In genomic region chr6:151451417-151451949, GRCh38 we compare ENCODE assay signal across 8 cellular contexts.
DNase-seq lines count a peak whose midpoint lies in the region; ATAC-seq and TF ChIP-seq lines count a peak whose summit lies in the region.

No MANE protein-coding gene starts in this region.

- no peak for ATAC-seq in GM19328 (IDR thresholded peaks at IDR 0.05; ENCODE audit: unreplicated experiment)

- peak overlapping the region; percentile 87 for H3K4me3 ChIP-seq in GM12864 (ENCODE audit: low read depth, low read length)

- DNase-seq in GM12864 (ENCODE audit: low read depth) (no peak), OCI-M1 (lab: John Stamatoyannopoulos, UW) (peak; percentile 36), epithelial cell of prostate (ENCODE audit: low read depth, low spot score) (no peak), pons (ENCODE audit: low spot score) (peak; percentile 22), HK-2 (ENCODE audit: unreplicated experiment) (no peak), iPS-NIHi11 (ENCODE audit: low spot score) (no peak)
- no peak for DNase-seq in stimulated activated CD4-positive, alpha-beta T cell treated with anti-CD3 and anti-CD28 coated beads, Interleukin-2, amount 100 ng/mL, for 24 hours

- TF ChIP-seq CTCF in GM12864 (IDR thresholded peaks at IDR 0.05; ENCODE audit: low read depth, low read length, missing control alignments): no peak

- H3K27ac ChIP-seq in epithelial cell of prostate: peak overlapping the region; percentile 89

Comparison
In these comparisons a context has a peak if more than half of its experiments do, and no peak if none do; other contexts are left out.
1. DNase-seq: peak in OCI-M1 (single experiment) and pons (single experiment); none in GM12864 (single experiment), epithelial cell of prostate (single experiment), HK-2 (single experiment), iPS-NIHi11 (single experiment) and stimulated activated CD4-positive, alpha-beta T cell treated with anti-CD3 and anti-CD28 coated beads, Interleukin-2, amount 100 ng/mL, for 24 hours (0 of 2).